ENCODE assay signal across 8 cellular contexts in genomic region chr17:28717578-28718316, GRCh38. TPM values are rescaled to one million over a fixed set of nuclear protein-coding genes. Genes with fewer than 3 reads are reported as not detected.
DNase-seq lines count a peak whose midpoint lies in the region; ATAC-seq and TF ChIP-seq lines count a peak whose summit lies in the region.

Gene RAB34, minus strand, starts transcription at chr17:28717868. Its CDS starts 602 bp downstream, at chr17:28717266.

- intact Hi-C loops in activated CD4-positive, alpha-beta T cell treated with anti-CD3 and anti-CD28 coated beads for 36 hours (cut with DNase I, micrococcal nuclease): no loop called here
- intact Hi-C loops in ascending aorta (cut with DNase I) (loop anchor here (2.0 to 5.0 kb wide), 3 partner anchors 73 to 310 kb away; partner anchors contain the start of genes BLTP2, PHF12 and SLC46A1), right cardiac atrium (cut with DNase I) (no loop called here)

- POLR2A ChIA-PET in activated CD4-positive, alpha-beta T cell treated with anti-CD3 and anti-CD28 coated beads for 36 hours (lab: Charles Lee): no interaction called here

- peak in 2 of 3 experiments; percentile 27 to 52 for TF ChIP-seq CTCF in ascending aorta (IDR thresholded peaks at IDR 0.05)

- peak; percentile 47 for DNase-seq in activated CD4-positive, alpha-beta T cell treated with anti-CD3 and anti-CD28 coated beads for 36 hours
- no peak for DNase-seq in activated CD4-positive, alpha-beta T cell treated with anti-CD3 and anti-CD28 coated beads, Interleukin-2, amount 50 U/mL, for 1 hour
- peak; percentile 96 for DNase-seq in NCI-H510A treated with DMSO at 0.1 percent for 48 hours (lab: John Stamatoyannopoulos, UW)
- DNase-seq in ascending aorta (ENCODE audit: low spot score in 2 of 2): peak; percentile 36 to 92
- DNase-seq in right cardiac atrium: peak; percentile 77 to 94 (median 92)
- DNase-seq in pons (ENCODE audit: low spot score): peak; percentile 25

- 3% methylated on average over 59 of the region's 59 CpGs for WGBS in right cardiac atrium

- peaks cover 11 to 40% of the 10 kb centered on the region in 2 donors for H3K4me1 ChIP-seq in ascending aorta
- H3K4me1 ChIP-seq in right cardiac atrium (ENCODE audit: control insufficient read depth, insufficient read depth, low read length): peaks cover 2% of the 10 kb centered on the region

- H3K27me3 ChIP-seq in ascending aorta (no peaks in the 10 kb centered on the region), right cardiac atrium (ENCODE audit: control insufficient read depth, insufficient read depth) (no peaks in the 10 kb centered on the region)

- H3K27ac ChIP-seq in ascending aorta (peak within 1 kb of the TSS; percentile 98), right cardiac atrium (ENCODE audit: low read length) (peak within 1 kb of the TSS; percentile 88)

- no peak for ATAC-seq in activated CD4-positive, alpha-beta T cell treated with anti-CD3 and anti-CD28 coated beads for 36 hours
- ATAC-seq in right cardiac atrium: peak; percentile 47 to 49
- ATAC-seq in GM19397 (IDR thresholded peaks at IDR 0.05; ENCODE audit: unreplicated experiment): no peak
- no peak for ATAC-seq in HG02852 (IDR thresholded peaks at IDR 0.05; ENCODE audit: unreplicated experiment)

- H3K27ac Mint-ChIP-seq in activated CD4-positive, alpha-beta T cell treated with anti-CD3 and anti-CD28 coated beads for 36 hours: peak within 1 kb of the TSS; percentile 70

- CTCF ChIA-PET in activated CD4-positive, alpha-beta T cell treated with anti-CD3 and anti-CD28 coated beads for 36 hours (lab: Charles Lee): no interaction called here

- H3K4me1 Mint-ChIP-seq in activated CD4-positive, alpha-beta T cell treated with anti-CD3 and anti-CD28 coated beads for 36 hours: peaks cover 29% of the 10 kb centered on the region

- H3K4me3 ChIP-seq in ascending aorta (peak within 1 kb of the TSS; percentile 82 to 85), right cardiac atrium (ENCODE audit: low read length) (peak within 1 kb of the TSS; percentile 61)

- H3K9me3 Mint-ChIP-seq in activated CD4-positive, alpha-beta T cell treated with anti-CD3 and anti-CD28 coated beads for 36 hours (ENCODE audit: low read depth): no peaks in the 10 kb centered on the region

- H3K36me3 ChIP-seq in ascending aorta: peaks cover 17 to 42% of the 10 kb centered on the region in 2 donors

- peaks cover 17% of the 10 kb centered on the region for H3K27me3 Mint-ChIP-seq in activated CD4-positive, alpha-beta T cell treated with anti-CD3 and anti-CD28 coated beads for 36 hours

- H3K9me3 ChIP-seq in ascending aorta: no peaks in the 10 kb centered on the region
- no peaks in the 10 kb centered on the region for H3K9me3 ChIP-seq in right cardiac atrium (ENCODE audit: control insufficient read depth, low read length)

- peaks cover 30% of the 10 kb centered on the region for H3K36me3 Mint-ChIP-seq in activated CD4-positive, alpha-beta T cell treated with anti-CD3 and anti-CD28 coated beads for 36 hours (ENCODE audit: low read depth)

- H3K4me3 Mint-ChIP-seq in activated CD4-positive, alpha-beta T cell treated with anti-CD3 and anti-CD28 coated beads for 36 hours: peak within 1 kb of the TSS; percentile 99

RNA-seq across cellular contexts. Expression of gene RAB34, which starts in this region (rescaled TPM):
- total RNA-seq in activated CD4-positive, alpha-beta T cell treated with anti-CD3 and anti-CD28 coated beads for 36 hours: 10 to 100 TPM; 13.6 to 17.4 TPM
- total RNA-seq in ascending aorta: 172 TPM
- 10 to 100 TPM; 56.9 to 62.2 (median 59.8) TPM for total RNA-seq in right cardiac atrium
- polyA plus RNA-seq in right cardiac atrium: 57.6 TPM

Comparison
In these comparisons a context has a peak if more than half of its experiments do, and no peak if none do; other contexts are left out.
1. ATAC-seq: peak in right cardiac atrium (2 of 2); none in activated CD4-positive, alpha-beta T cell treated with anti-CD3 and anti-CD28 coated beads for 36 hours (single experiment), GM19397 (single experiment) and HG02852 (single experiment).